Comparison of ENCODE assay signal across 27 cellular contexts in the genomic region with DNA sequence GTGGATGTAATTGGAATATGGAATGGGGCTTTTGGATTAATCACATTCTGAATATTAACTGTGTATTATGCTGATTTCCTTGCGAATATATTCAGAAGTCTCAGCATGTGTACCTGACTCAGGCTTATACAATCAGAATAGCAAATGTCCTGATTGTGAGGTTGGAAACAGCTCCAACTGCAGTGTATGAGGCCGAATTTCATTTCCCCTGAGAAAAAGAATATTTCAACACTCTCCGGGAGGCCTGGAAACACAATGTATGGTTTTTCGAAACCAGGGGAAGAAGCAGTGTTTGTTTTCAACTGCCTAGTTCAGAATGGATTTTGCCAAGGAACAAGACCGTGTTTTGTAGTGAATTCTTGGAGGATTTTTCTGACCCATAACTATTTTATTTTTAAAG.
"Had no signal": no experiment of that assay in that cellular context is flagged by ENCODE, and none has a peak within 500 bp of the region (broad histone marks: within the 10 kb centered on the region; RNA-seq: fewer than 3 reads in every experiment).

No MANE protein-coding gene starts in this region.

- H3K9me3 ChIP-seq: adrenal gland, body of pancreas had no signal

- H3K27me3 ChIP-seq: adrenal gland, body of pancreas, breast epithelium had no signal

- ATAC-seq: activated CD8-positive, alpha-beta T cell treated with anti-CD3 and anti-CD28 coated beads for 36 hours; activated T-cell treated with anti-CD3 and anti-CD28 coated beads, Interleukin-2, amount 50 U/mL, for 72 hours; activated T-helper 17 cell treated with anti-CD3 and anti-CD28 coated beads, Interleukin-2, amount 50 U/mL, for 72 hours; body of pancreas; Panc1 had no signal

- DNase-seq: activated CD4-positive, alpha-beta T cell treated with anti-CD3 and anti-CD28 coated beads, Interleukin-2, amount 10 ng/mL, durations not matched to agents 24 days and 14 days; activated CD4-positive, alpha-beta T cell treated with anti-CD3 and anti-CD28 coated beads, Interleukin-2, amount 50 U/mL, for 4 hours; activated CD8-positive, alpha-beta T cell treated with anti-CD3 and anti-CD28 coated beads for 36 hours; activated effector memory CD4-positive, alpha-beta T cell treated with anti-CD3 and anti-CD28 coated beads, Interleukin-2, amount 50 U/mL, for 16 hours; activated naive CD4-positive, alpha-beta T cell; activated naive CD8-positive, alpha-beta T cell treated with anti-CD3 and anti-CD28 coated beads, Interleukin-2, amount 10 ng/mL, durations not matched to agents 7 days and 5 days; activated T-cell treated with anti-CD3 and anti-CD28 coated beads, Interleukin-2, amount 50 U/mL, for 1 hour; activated T-cell treated with anti-CD3 and anti-CD28 coated beads, Interleukin-2, amount 50 U/mL, for 72 hours; adrenal gland; body of pancreas; Karpas-422; KBM-7; NCI-H1105; NCI-H1436; NCI-H1694; NCI-H1930; NCI-H2081 treated with DMSO at 0.1 percent for 48 hours; NCI-H226; NCI-H446 treated with DMSO at 0.1 percent for 48 hours; NCI-H524; NCI-H69; NCI-H82; T1000 had no signal

- H3K36me3 ChIP-seq: adrenal gland, breast epithelium had no signal

- H3K4me3 ChIP-seq: adrenal gland, body of pancreas, breast epithelium, SK-N-MC had no signal

- H3K4me1 ChIP-seq: adrenal gland, body of pancreas, breast epithelium had no signal

- H3K27ac ChIP-seq: adrenal gland, body of pancreas, SK-N-MC had no signal
